ENCODE assay signal across 25 cellular contexts in genomic region chr17:52283872-52284271, GRCh38.
"Had no signal": no experiment of that assay in that cellular context is flagged by ENCODE, and none has a peak within 500 bp of the region (broad histone marks: within the 10 kb centered on the region; RNA-seq: fewer than 3 reads in every experiment).

No MANE protein-coding gene starts in this region.

- H3K27me3 Mint-ChIP-seq: dendritic cell treated with granulocyte-macrophage colony-stimulating factor and Interleukin-4, amounts not matched to agents 40 ng/mL and 50 ng/mL, for 4 days; effector memory CD8-positive, alpha-beta T cell had no signal

- H3K9me3 Mint-ChIP-seq: dendritic cell treated with granulocyte-macrophage colony-stimulating factor and Interleukin-4, amounts not matched to agents 40 ng/mL and 50 ng/mL, for 4 days; endodermal cell had no signal

- H3K4me3 Mint-ChIP-seq: dendritic cell treated with granulocyte-macrophage colony-stimulating factor and Interleukin-4, amounts not matched to agents 40 ng/mL and 50 ng/mL, for 4 days; effector memory CD8-positive, alpha-beta T cell; endodermal cell had no signal

- ATAC-seq: effector memory CD8-positive, alpha-beta T cell; esophagus mucosa; foreskin keratinocyte; gastrocnemius medialis; gastroesophageal sphincter; heart left ventricle; heart right ventricle had no signal

- H3K27ac Mint-ChIP-seq: dendritic cell treated with granulocyte-macrophage colony-stimulating factor and Interleukin-4, amounts not matched to agents 40 ng/mL and 50 ng/mL, for 4 days; effector memory CD8-positive, alpha-beta T cell; endodermal cell had no signal

- FAIRE-seq: colon, endometrium, endothelial cell of umbilical vein had no signal

- DNase-seq: colonic mucosa; cortex of kidney; dermis blood vessel endothelial cell; dorsolateral prefrontal cortex; effector CD4-positive, alpha-beta T cell; effector CD8-positive, alpha-beta T cell; effector memory CD4-positive, alpha-beta T cell; effector memory CD8-positive, alpha-beta T cell; endodermal cell; erythroblast; esophagus squamous epithelium; foreskin fibroblast; foreskin keratinocyte; foreskin melanocyte; gastrocnemius medialis; glutamatergic neuron; head of caudate nucleus; heart left ventricle; heart right ventricle had no signal
